2 cellular contexts compared by ENCODE assay signal in the genomic region with DNA sequence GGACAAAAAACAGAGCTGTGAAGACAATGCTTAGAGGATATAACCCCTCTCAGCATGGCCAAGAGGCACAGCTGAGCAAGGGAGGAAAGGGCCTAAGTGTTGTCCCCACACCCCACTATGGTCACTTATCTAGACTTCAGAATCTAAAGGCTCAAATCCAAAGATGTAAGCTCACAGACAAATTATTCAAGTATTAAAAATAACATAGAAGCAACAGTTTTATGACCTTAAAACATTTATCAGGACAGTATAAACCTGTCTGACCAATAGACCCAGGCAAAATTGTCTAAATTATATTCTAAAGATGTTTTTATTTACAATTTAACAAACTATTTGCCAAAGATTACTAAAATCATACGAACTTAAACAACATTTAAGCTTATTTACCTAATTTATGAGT.
TF ChIP-seq lines count a peak whose summit lies in the region.

No MANE protein-coding gene starts in this region.

TF ChIP-seq in GM12878, 131 proteins besides CTCF, POLR2A, EP300 and RAD21:
- TF ChIP-seq YY1 (IDR thresholded peaks at IDR 0.05; ENCODE audit: low read depth, low read length) (no peak), CBX5 (IDR thresholded peaks at IDR 0.05; ENCODE audit: low read depth) (0 out of 2 replicates have a peak, but pooled peaks have one; percentile 52), NRF1 (conservative IDR thresholded peaks at IDR 0.05; ENCODE audit: low read depth, low read length) (no peak), TCF7 (IDR thresholded peaks at IDR 0.05; ENCODE audit: borderline replicate concordance) (no peak), DPF2 (IDR thresholded peaks at IDR 0.05) (no peak)
- TF ChIP-seq, protein P1, sequence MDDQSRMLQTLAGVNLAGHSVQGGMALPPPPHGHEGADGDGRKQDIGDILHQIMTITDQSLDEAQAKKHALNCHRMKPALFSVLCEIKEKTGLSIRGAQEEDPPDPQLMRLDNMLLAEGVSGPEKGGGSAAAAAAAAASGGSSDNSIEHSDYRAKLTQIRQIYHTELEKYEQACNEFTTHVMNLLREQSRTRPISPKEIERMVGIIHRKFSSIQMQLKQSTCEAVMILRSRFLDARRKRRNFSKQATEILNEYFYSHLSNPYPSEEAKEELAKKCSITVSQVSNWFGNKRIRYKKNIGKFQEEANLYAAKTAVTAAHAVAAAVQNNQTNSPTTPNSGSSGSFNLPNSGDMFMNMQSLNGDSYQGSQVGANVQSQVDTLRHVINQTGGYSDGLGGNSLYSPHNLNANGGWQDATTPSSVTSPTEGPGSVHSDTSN (IDR thresholded peaks at IDR 0.05; ENCODE audit: insufficient replicate concordance, low read depth, low read length) = no peak

TF ChIP-seq in HepG2, 621 proteins besides CTCF, POLR2A, EP300 and RAD21:
- TF ChIP-seq WIZ (CRISPR knock-in tag; IDR thresholded peaks at IDR 0.05) (no peak), SNAI1 (CRISPR knock-in tag; IDR thresholded peaks at IDR 0.05; ENCODE audit: borderline replicate concordance) (no peak), MEF2D (CRISPR knock-in tag; IDR thresholded peaks at IDR 0.05) (no peak), RARG (CRISPR knock-in tag; IDR thresholded peaks at IDR 0.05; ENCODE audit: low read depth) (no peak), RFXANK (CRISPR knock-in tag; IDR thresholded peaks at IDR 0.05) (no peak), ARNTL (CRISPR knock-in tag; IDR thresholded peaks at IDR 0.05) (no peak), KDM5B (CRISPR knock-in tag; IDR thresholded peaks at IDR 0.05; ENCODE audit: borderline replicate concordance) (no peak), ZNF441 (CRISPR knock-in tag; IDR thresholded peaks at IDR 0.05; ENCODE audit: borderline replicate concordance) (no peak)
- TF ChIP-seq, protein P2, sequence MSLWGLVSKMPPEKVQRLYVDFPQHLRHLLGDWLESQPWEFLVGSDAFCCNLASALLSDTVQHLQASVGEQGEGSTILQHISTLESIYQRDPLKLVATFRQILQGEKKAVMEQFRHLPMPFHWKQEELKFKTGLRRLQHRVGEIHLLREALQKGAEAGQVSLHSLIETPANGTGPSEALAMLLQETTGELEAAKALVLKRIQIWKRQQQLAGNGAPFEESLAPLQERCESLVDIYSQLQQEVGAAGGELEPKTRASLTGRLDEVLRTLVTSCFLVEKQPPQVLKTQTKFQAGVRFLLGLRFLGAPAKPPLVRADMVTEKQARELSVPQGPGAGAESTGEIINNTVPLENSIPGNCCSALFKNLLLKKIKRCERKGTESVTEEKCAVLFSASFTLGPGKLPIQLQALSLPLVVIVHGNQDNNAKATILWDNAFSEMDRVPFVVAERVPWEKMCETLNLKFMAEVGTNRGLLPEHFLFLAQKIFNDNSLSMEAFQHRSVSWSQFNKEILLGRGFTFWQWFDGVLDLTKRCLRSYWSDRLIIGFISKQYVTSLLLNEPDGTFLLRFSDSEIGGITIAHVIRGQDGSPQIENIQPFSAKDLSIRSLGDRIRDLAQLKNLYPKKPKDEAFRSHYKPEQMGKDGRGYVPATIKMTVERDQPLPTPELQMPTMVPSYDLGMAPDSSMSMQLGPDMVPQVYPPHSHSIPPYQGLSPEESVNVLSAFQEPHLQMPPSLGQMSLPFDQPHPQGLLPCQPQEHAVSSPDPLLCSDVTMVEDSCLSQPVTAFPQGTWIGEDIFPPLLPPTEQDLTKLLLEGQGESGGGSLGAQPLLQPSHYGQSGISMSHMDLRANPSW (CRISPR knock-in tag; IDR thresholded peaks at IDR 0.05; ENCODE audit: borderline replicate concordance) = no peak
- TF ChIP-seq, protein P3, sequence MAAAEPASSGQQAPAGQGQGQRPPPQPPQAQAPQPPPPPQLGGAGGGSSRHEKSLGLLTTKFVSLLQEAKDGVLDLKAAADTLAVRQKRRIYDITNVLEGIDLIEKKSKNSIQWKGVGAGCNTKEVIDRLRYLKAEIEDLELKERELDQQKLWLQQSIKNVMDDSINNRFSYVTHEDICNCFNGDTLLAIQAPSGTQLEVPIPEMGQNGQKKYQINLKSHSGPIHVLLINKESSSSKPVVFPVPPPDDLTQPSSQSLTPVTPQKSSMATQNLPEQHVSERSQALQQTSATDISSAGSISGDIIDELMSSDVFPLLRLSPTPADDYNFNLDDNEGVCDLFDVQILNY (CRISPR knock-in tag; conservative IDR thresholded peaks at IDR 0.05) = no peak
